ENCODE assay signal across 9 cellular contexts in genomic region chr6:53837875-53838806, GRCh38. TPM values are rescaled to one million over a fixed set of nuclear protein-coding genes. Genes with fewer than 3 reads are reported as not detected.
DNase-seq lines count a peak whose midpoint lies in the region; ATAC-seq, FAIRE-seq and TF ChIP-seq lines count a peak whose summit lies in the region.
"Had no signal": no experiment of that assay in that cellular context is flagged by ENCODE, and none has a peak within 500 bp of the region (broad histone marks: within the 10 kb centered on the region; RNA-seq: fewer than 3 reads in every experiment).

No MANE protein-coding gene starts in this region.

- no peaks in the 10 kb centered on the region for H3K27me3 ChIP-seq in smooth muscle cell (ENCODE audit: low read depth)

- H4K20me1 ChIP-seq in smooth muscle cell (ENCODE audit: low read depth): peaks cover 14% of the 10 kb centered on the region

- H3K4me3 ChIP-seq in kidney (ENCODE audit: low read length in 2 of 2): no peak overlapping the region
- H3K4me3 ChIP-seq in smooth muscle cell: no peak overlapping the region

- peak; percentile 51 for ATAC-seq in HG03354 (IDR thresholded peaks at IDR 0.05; ENCODE audit: poor library complexity, severe bottlenecking, unreplicated experiment)

- no peak overlapping the region for H2AFZ ChIP-seq in smooth muscle cell (ENCODE audit: low read depth)

- WGBS in smooth muscle cell (ENCODE audit: low lambda C conversion rate): 86% methylated on average over 3 of the region's 3 CpGs

- TF ChIP-seq CTCF in kidney (IDR thresholded peaks at IDR 0.05; ENCODE audit: borderline replicate concordance, extremely low read depth, insufficient read depth) (no peak), smooth muscle cell (IDR thresholded peaks at IDR 0.05; ENCODE audit: borderline replicate concordance, insufficient read depth, poor library complexity, severe bottlenecking) (no peak)

- H3K4me1 Mint-ChIP-seq in activated T-cell treated with anti-CD3 and anti-CD28 coated beads, Interleukin-2, amount 50 U/mL, for 24 hours (ENCODE audit: low read depth): no peaks in the 10 kb centered on the region

- H3K27me3 Mint-ChIP-seq in activated T-cell treated with anti-CD3 and anti-CD28 coated beads, Interleukin-2, amount 50 U/mL, for 24 hours: no peaks in the 10 kb centered on the region
- H3K27me3 Mint-ChIP-seq: central memory CD8-positive, alpha-beta T cell had no signal

- H3K36me3 Mint-ChIP-seq in activated T-cell treated with anti-CD3 and anti-CD28 coated beads, Interleukin-2, amount 50 U/mL, for 24 hours (ENCODE audit: low read depth): no peaks in the 10 kb centered on the region

- H3K36me3 ChIP-seq in kidney (ENCODE audit: control insufficient read depth in 1 of 2, insufficient read depth in 2 of 2, low read length in 2 of 2): no peaks in the 10 kb centered on the region
- H3K36me3 ChIP-seq in smooth muscle cell (ENCODE audit: low read depth): no peaks in the 10 kb centered on the region

- no peaks in the 10 kb centered on the region for H3K4me1 ChIP-seq in kidney (ENCODE audit: control insufficient read depth in 1 of 2, insufficient read depth in 1 of 2, low read depth in 1 of 2, low read length in 2 of 2)
- H3K4me1 ChIP-seq in smooth muscle cell (ENCODE audit: low read depth): peaks cover 34% of the 10 kb centered on the region

- no peaks in the 10 kb centered on the region for H3K9me3 ChIP-seq in kidney (ENCODE audit: control insufficient read depth in 1 of 2, low read length in 2 of 2)
- H3K9me3 ChIP-seq in smooth muscle cell (replicated peaks; ENCODE audit: low read depth): peaks cover 7% of the 10 kb centered on the region

- no peak overlapping the region for H3K4me3 Mint-ChIP-seq in activated T-cell treated with anti-CD3 and anti-CD28 coated beads, Interleukin-2, amount 50 U/mL, for 24 hours
- H3K4me3 Mint-ChIP-seq: central memory CD8-positive, alpha-beta T cell had no signal

- FAIRE-seq in kidney (lab: Jason Lieb, UNC): no peak

- H3K9me3 Mint-ChIP-seq in activated T-cell treated with anti-CD3 and anti-CD28 coated beads, Interleukin-2, amount 50 U/mL, for 24 hours: peaks cover 7% of the 10 kb centered on the region
- H3K9me3 Mint-ChIP-seq: central memory CD8-positive, alpha-beta T cell had no signal

- DNase-seq in NCI-H524 (lab: John Stamatoyannopoulos, UW) (peak; percentile 59 to 89), foreskin melanocyte (peak; percentile 93), renal cortical epithelial cell (ENCODE audit: low read depth) (peak; percentile 68), kidney (no peak), SHP77 treated with DMSO at 0.1 percent for 48 hours (lab: John Stamatoyannopoulos, UW) (no peak), smooth muscle cell (lab: John Stamatoyannopoulos, UW; ENCODE audit: unreplicated experiment) (no peak)
- DNase-seq in activated T-cell treated with anti-CD3 and anti-CD28 coated beads, Interleukin-2, amount 50 U/mL, for 24 hours: no peak

- H3K27ac ChIP-seq in kidney (ENCODE audit: low read depth in 2 of 2, low read length in 2 of 2): no peak overlapping the region
- H3K27ac ChIP-seq in smooth muscle cell (ENCODE audit: low read depth): no peak overlapping the region

- peaks cover 64% of the 10 kb centered on the region for H3K79me2 ChIP-seq in smooth muscle cell (ENCODE audit: low read depth)

- intact Hi-C loops in kidney (cut with DNase I): no loop called here

- no peak overlapping the region for H3K27ac Mint-ChIP-seq in activated T-cell treated with anti-CD3 and anti-CD28 coated beads, Interleukin-2, amount 50 U/mL, for 24 hours

- no peak overlapping the region for H3K4me2 ChIP-seq in smooth muscle cell

- peaks cover 11% of the 10 kb centered on the region for H3F3A ChIP-seq in smooth muscle cell (ENCODE audit: low read depth)

- H3K9ac ChIP-seq in kidney (ENCODE audit: low read length in 2 of 2) (no peak overlapping the region), smooth muscle cell (ENCODE audit: low read depth) (no peak overlapping the region)

RNA-seq across cellular contexts. Expression of gene LRRC1, which starts 43.3 kb away (rescaled TPM):
- total RNA-seq in renal cortical epithelial cell (15.1 and 17.0 TPM in 2 replicates), kidney (12.6 TPM), smooth muscle cell (19.9 and 24.0 TPM in 2 replicates)
- polyA plus RNA-seq in kidney (ENCODE audit: insufficient read depth, low read depth, low replicate concordance) (7.8 TPM), smooth muscle cell (11.8 and 14.6 TPM in 2 replicates)

Comparison
In these comparisons a context has a peak if more than half of its experiments do, and no peak if none do; other contexts are left out.
1. DNase-seq: peak in NCI-H524 (2 of 2), foreskin melanocyte (single experiment) and renal cortical epithelial cell (single experiment); none in kidney (single experiment), SHP77 treated with DMSO at 0.1 percent for 48 hours (single experiment), smooth muscle cell (single experiment) and activated T-cell treated with anti-CD3 and anti-CD28 coated beads, Interleukin-2, amount 50 U/mL, for 24 hours (single experiment).